ENCODE assay signal across 1 cellular context in genomic region chr1:27668808-27669723, GRCh38.
TF ChIP-seq lines count a peak whose summit lies in the region.

No MANE protein-coding gene starts in this region.

TF ChIP-seq in IMR-90, 13 proteins besides CTCF, POLR2A, EP300 and RAD21:
- TF ChIP-seq NFE2L2 (IDR thresholded peaks at IDR 0.05; ENCODE audit: low read depth, low read length) (no peak), MAFK (IDR thresholded peaks at IDR 0.05; ENCODE audit: low read depth, low read length) (no peak), BHLHE40 (IDR thresholded peaks at IDR 0.05; ENCODE audit: low read depth, low read length) (no peak), CEBPB (IDR thresholded peaks at IDR 0.05; ENCODE audit: low read depth, low read length) (no peak), MXI1 (IDR thresholded peaks at IDR 0.05; ENCODE audit: borderline replicate concordance, low read depth, low read length) (0 out of 2 replicates have a peak, but pooled peaks have one; percentile 36), USF2 (IDR thresholded peaks at IDR 0.05; ENCODE audit: low read depth, low read length) (no peak), FOS (IDR thresholded peaks at IDR 0.05; ENCODE audit: low read depth, low read length) (no peak), CHD1 (IDR thresholded peaks at IDR 0.05; ENCODE audit: low read depth, low read length) (no peak), SMC3 (IDR thresholded peaks at IDR 0.05; ENCODE audit: low read depth, low read length) (peak; percentile 53), MAZ (IDR thresholded peaks at IDR 0.05; ENCODE audit: borderline replicate concordance, low read depth, low read length) (peak; percentile 13; the same call in 1 of the 2 replicates), ELK1 (IDR thresholded peaks at IDR 0.05; ENCODE audit: borderline replicate concordance, low read depth, low read length) (no peak)
